23 cellular contexts compared by ENCODE assay signal in genomic region chr14:89684139-89684538, GRCh38.
DNase-seq lines count a peak whose midpoint lies in the region; ATAC-seq, FAIRE-seq and TF ChIP-seq lines count a peak whose summit lies in the region.
"Had no signal": no experiment of that assay in that cellular context is flagged by ENCODE, and none has a peak within 500 bp of the region (broad histone marks: within the 10 kb centered on the region; RNA-seq: fewer than 3 reads in every experiment).

No MANE protein-coding gene starts in this region.

- H3K4me1 ChIP-seq in astrocyte (ENCODE audit: insufficient read depth, low read length), result no peaks in the 10 kb centered on the region
- no peaks in the 10 kb centered on the region for H3K4me1 ChIP-seq in esophagus muscularis mucosa
- H3K4me1 ChIP-seq: HAP-1 had no signal

- no peak for TF ChIP-seq POLR2A in esophagus muscularis mucosa (IDR thresholded peaks at IDR 0.05; ENCODE audit: low read depth)

- H3K9ac ChIP-seq in astrocyte (ENCODE audit: low read length), result no peak overlapping the region

- FAIRE-seq in astrocyte (lab: Jason Lieb, UNC), result peak; percentile 60
- FAIRE-seq: A204.1, D721Med, G401.6, GM12891, H1, HepG2, HTR-8/SVneo had no signal

- TF ChIP-seq EP300 in esophagus muscularis mucosa (IDR thresholded peaks at IDR 0.05), result no peak

- peaks cover 42% of the 10 kb centered on the region for H3K4me1 Mint-ChIP-seq in CD4-positive, alpha-beta T cell (ENCODE audit: low read depth)
- H3K4me1 Mint-ChIP-seq in astrocyte (ENCODE audit: low read depth, unreplicated experiment), result peaks cover 5% of the 10 kb centered on the region
- H3K4me1 Mint-ChIP-seq in stimulated activated effector memory CD8-positive, alpha-beta T cell treated with anti-CD3 and anti-CD28 coated beads, Interleukin-12 subunit alpha, Interleukin-12 subunit beta, amount 100 ng/mL, for 72 hours, result peaks cover 32% of the 10 kb centered on the region

- H3K27ac ChIP-seq in CD4-positive, alpha-beta T cell (ENCODE audit: low read depth, low read length), result no peak overlapping the region
- H3K27ac ChIP-seq in astrocyte (ENCODE audit: low read depth, low read length) (no peak overlapping the region), esophagus muscularis mucosa (replicated peaks in 1 of 4) (no peak overlapping the region)
- H3K27ac ChIP-seq: C4-2B had no signal

- H3K4me3 ChIP-seq in astrocyte (ENCODE audit: insufficient read depth, low read depth, low read length) (no peak overlapping the region), esophagus muscularis mucosa (no peak overlapping the region)
- H3K4me3 ChIP-seq: HAP-1 had no signal

- no peaks in the 10 kb centered on the region for H3K27me3 ChIP-seq in CD4-positive, alpha-beta T cell (ENCODE audit: control insufficient read depth, insufficient read depth, low read length)
- no peaks in the 10 kb centered on the region for H3K27me3 ChIP-seq in astrocyte (ENCODE audit: insufficient read depth, low read length)
- H3K27me3 ChIP-seq in esophagus muscularis mucosa, result no peaks in the 10 kb centered on the region

- CTCF ChIA-PET in CD4-positive, alpha-beta T cell (lab: Charles Lee), result no interaction called here

- H3K27ac Mint-ChIP-seq in CD4-positive, alpha-beta T cell, result peak overlapping the region; percentile 62
- H3K27ac Mint-ChIP-seq in astrocyte (ENCODE audit: unreplicated experiment), result no peak overlapping the region
- peak overlapping the region; percentile 67 for H3K27ac Mint-ChIP-seq in stimulated activated effector memory CD8-positive, alpha-beta T cell treated with anti-CD3 and anti-CD28 coated beads, Interleukin-12 subunit alpha, Interleukin-12 subunit beta, amount 100 ng/mL, for 72 hours
- H3K27ac Mint-ChIP-seq: B cell; CD8-positive, alpha-beta T cell; HFFc6 had no signal

- H3K36me3 ChIP-seq in astrocyte (ENCODE audit: insufficient read depth, low read length), result no peaks in the 10 kb centered on the region
- H3K36me3 ChIP-seq in esophagus muscularis mucosa, result no peaks in the 10 kb centered on the region
- H3K36me3 ChIP-seq: HAP-1 had no signal

- H3K79me2 ChIP-seq in astrocyte (ENCODE audit: insufficient read depth, low read length), result no peaks in the 10 kb centered on the region

- no peaks in the 10 kb centered on the region for H4K20me1 ChIP-seq in astrocyte (ENCODE audit: insufficient read depth, low read length)

- no peaks in the 10 kb centered on the region for H3K36me3 Mint-ChIP-seq in CD4-positive, alpha-beta T cell (ENCODE audit: low read depth)
- H3K36me3 Mint-ChIP-seq in astrocyte (ENCODE audit: low read depth, unreplicated experiment), result peaks cover 2% of the 10 kb centered on the region
- no peaks in the 10 kb centered on the region for H3K36me3 Mint-ChIP-seq in stimulated activated effector memory CD8-positive, alpha-beta T cell treated with anti-CD3 and anti-CD28 coated beads, Interleukin-12 subunit alpha, Interleukin-12 subunit beta, amount 100 ng/mL, for 72 hours

- H3K4me3 Mint-ChIP-seq in CD4-positive, alpha-beta T cell, result peak overlapping the region; percentile 45
- H3K4me3 Mint-ChIP-seq in astrocyte (ENCODE audit: unreplicated experiment), result no peak overlapping the region
- no peak overlapping the region for H3K4me3 Mint-ChIP-seq in stimulated activated effector memory CD8-positive, alpha-beta T cell treated with anti-CD3 and anti-CD28 coated beads, Interleukin-12 subunit alpha, Interleukin-12 subunit beta, amount 100 ng/mL, for 72 hours
- H3K4me3 Mint-ChIP-seq: B cell; CD8-positive, alpha-beta T cell; HFFc6 had no signal

- POLR2A ChIA-PET in CD4-positive, alpha-beta T cell (lab: Charles Lee), result no interaction called here

- intact Hi-C loops in CD4-positive, alpha-beta T cell (cut with DNase I, micrococcal nuclease), result loop anchor here in 1 of 2 experiments (5.0 kb wide), 1 partner anchor 52 kb away; no protein-coding TSS in a partner anchor
- intact Hi-C loops in esophagus muscularis mucosa (cut with DNase I), result no loop called here

- no peak for TF ChIP-seq CTCF in CD4-positive, alpha-beta T cell (IDR thresholded peaks at IDR 0.05)
- no peak for TF ChIP-seq CTCF in astrocyte (IDR thresholded peaks at IDR 0.05; ENCODE audit: insufficient read depth, low read depth, low read length)
- TF ChIP-seq CTCF in esophagus muscularis mucosa (IDR thresholded peaks at IDR 0.05), result no peak

- no peak overlapping the region for H2AFZ ChIP-seq in astrocyte (ENCODE audit: low read depth, low read length)

- peaks cover 9% of the 10 kb centered on the region for H3K9me3 ChIP-seq in CD4-positive, alpha-beta T cell (ENCODE audit: control insufficient read depth, low read length)
- H3K9me3 ChIP-seq in astrocyte (ENCODE audit: insufficient read depth, low read depth, low read length), result peaks cover 4% of the 10 kb centered on the region
- H3K9me3 ChIP-seq in esophagus muscularis mucosa, result no peaks in the 10 kb centered on the region
- H3K9me3 ChIP-seq: HAP-1 had no signal

- WGBS in esophagus muscularis mucosa, result 94% methylated on average over 4 of the region's 4 CpGs

- H3K9me3 Mint-ChIP-seq in CD4-positive, alpha-beta T cell, result peaks cover 3% of the 10 kb centered on the region
- peaks cover 14% of the 10 kb centered on the region for H3K9me3 Mint-ChIP-seq in astrocyte (ENCODE audit: unreplicated experiment)
- peaks cover 3% of the 10 kb centered on the region for H3K9me3 Mint-ChIP-seq in stimulated activated effector memory CD8-positive, alpha-beta T cell treated with anti-CD3 and anti-CD28 coated beads, Interleukin-12 subunit alpha, Interleukin-12 subunit beta, amount 100 ng/mL, for 72 hours
- H3K9me3 Mint-ChIP-seq: CD8-positive, alpha-beta T cell had no signal

- ATAC-seq in CD4-positive, alpha-beta T cell (ENCODE audit: poor library complexity), result no peak
- no peak for ATAC-seq in stimulated activated effector memory CD8-positive, alpha-beta T cell treated with anti-CD3 and anti-CD28 coated beads, Interleukin-12 subunit alpha, Interleukin-12 subunit beta, amount 100 ng/mL, for 72 hours
- ATAC-seq: CD8-positive, alpha-beta T cell; HepG2 had no signal

- no peak overlapping the region for H3K4me2 ChIP-seq in astrocyte (ENCODE audit: low read length)

- no peaks in the 10 kb centered on the region for H3K27me3 Mint-ChIP-seq in CD4-positive, alpha-beta T cell
- no peaks in the 10 kb centered on the region for H3K27me3 Mint-ChIP-seq in astrocyte (ENCODE audit: low read depth, unreplicated experiment)
- H3K27me3 Mint-ChIP-seq: B cell had no signal

- DNase-seq in CD4-positive, alpha-beta T cell, result no peak
- DNase-seq in MV-4-11 (lab: John Stamatoyannopoulos, UW) (peak; percentile 12), astrocyte (ENCODE audit: low read depth) (no peak), retina (no peak), kidney tubule cell (ENCODE audit: low spot score) (no peak), esophagus muscularis mucosa (ENCODE audit: extremely low spot score) (no peak)
- no peak for DNase-seq in stimulated activated effector memory CD8-positive, alpha-beta T cell treated with anti-CD3 and anti-CD28 coated beads, Interleukin-12 subunit alpha, Interleukin-12 subunit beta, amount 100 ng/mL, for 72 hours (ENCODE audit: low spot score in 2 of 2)
- DNase-seq: CD8-positive, alpha-beta T cell; COR-L47; DMS153; DMS79 treated with DMSO at 0.1 percent for 48 hours; EL; HFFc6 had no signal
